ENCODE assay signal across 8 cellular contexts in the genomic region with DNA sequence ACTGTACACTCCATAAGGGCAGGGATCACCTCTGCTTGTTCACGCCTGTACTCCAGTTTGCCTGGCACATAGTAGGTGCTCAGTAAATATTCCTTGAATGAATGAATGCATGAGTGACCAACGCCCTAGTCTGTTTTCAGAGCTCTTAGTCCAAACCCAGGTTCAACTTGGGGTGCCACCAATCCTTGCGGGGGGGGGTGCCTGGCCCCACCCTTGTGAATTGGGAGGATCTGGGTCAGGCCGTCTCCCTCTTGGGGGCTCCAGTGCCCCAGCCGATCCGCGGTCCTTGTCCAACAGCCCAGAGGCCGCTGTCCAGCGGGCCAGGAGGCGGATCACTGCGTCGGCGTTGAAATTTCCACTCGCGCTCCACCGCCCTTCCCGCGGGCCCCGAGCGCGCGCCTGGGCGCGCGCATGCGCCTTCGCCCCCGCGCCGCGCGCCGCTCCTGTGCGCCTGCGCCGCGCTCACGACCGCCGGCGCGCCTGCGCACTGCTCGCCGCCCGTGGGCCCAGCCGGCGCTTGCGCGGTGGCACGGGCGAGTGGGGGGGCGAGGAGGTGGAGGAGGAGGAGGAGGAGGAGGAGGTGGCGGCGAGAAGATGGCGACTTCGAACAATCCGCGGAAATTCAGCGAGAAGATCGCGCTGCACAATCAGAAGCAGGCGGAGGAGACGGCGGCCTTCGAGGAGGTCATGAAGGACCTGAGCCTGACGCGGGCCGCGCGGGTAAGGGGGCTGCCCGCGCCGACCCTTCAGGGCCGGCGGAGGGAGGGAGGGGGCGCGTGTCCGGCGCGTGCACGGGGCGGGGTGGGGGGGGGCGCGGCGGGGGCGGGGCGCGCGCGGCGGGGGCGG. TPM values are rescaled to one million over a fixed set of nuclear protein-coding genes. Genes with fewer than 3 reads are reported as not detected.
DNase-seq lines count a peak whose midpoint lies in the region; ATAC-seq, FAIRE-seq and TF ChIP-seq lines count a peak whose summit lies in the region.

A gene with protein sequence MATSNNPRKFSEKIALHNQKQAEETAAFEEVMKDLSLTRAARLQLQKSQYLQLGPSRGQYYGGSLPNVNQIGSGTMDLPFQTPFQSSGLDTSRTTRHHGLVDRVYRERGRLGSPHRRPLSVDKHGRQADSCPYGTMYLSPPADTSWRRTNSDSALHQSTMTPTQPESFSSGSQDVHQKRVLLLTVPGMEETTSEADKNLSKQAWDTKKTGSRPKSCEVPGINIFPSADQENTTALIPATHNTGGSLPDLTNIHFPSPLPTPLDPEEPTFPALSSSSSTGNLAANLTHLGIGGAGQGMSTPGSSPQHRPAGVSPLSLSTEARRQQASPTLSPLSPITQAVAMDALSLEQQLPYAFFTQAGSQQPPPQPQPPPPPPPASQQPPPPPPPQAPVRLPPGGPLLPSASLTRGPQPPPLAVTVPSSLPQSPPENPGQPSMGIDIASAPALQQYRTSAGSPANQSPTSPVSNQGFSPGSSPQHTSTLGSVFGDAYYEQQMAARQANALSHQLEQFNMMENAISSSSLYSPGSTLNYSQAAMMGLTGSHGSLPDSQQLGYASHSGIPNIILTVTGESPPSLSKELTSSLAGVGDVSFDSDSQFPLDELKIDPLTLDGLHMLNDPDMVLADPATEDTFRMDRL (plus strand): TSS at position 572 of the 846 bp plus-strand sequence. CDS start 23 bp downstream, at position 595.

- H3K79me2 ChIP-seq in endothelial cell of umbilical vein (ENCODE audit: control insufficient read depth, insufficient read depth, low read length), result peaks cover 5% of the 10 kb centered on the region

- BruUV-seq in endothelial cell of umbilical vein (replicated peaks; lab: Mats Ljungman, UMichigan), result TSS peak; percentile 74

- no peaks in the 10 kb centered on the region for H3K9me3 Mint-ChIP-seq in CD14-positive monocyte

- H3K9ac ChIP-seq in NT2/D1 (ENCODE audit: insufficient read length, low read depth) (peak within 1 kb of the TSS; percentile 95), endothelial cell of umbilical vein (replicated peaks; ENCODE audit: extremely low read depth, insufficient read depth, low read length) (peak within 1 kb of the TSS; percentile 38)

- DNase-seq in CD14-positive monocyte (ENCODE audit: low spot score), result peak; percentile 85
- peak; percentile 99 for DNase-seq in HTR-8/SVneo (ENCODE audit: insufficient read length, low spot score)
- DNase-seq in NT2/D1 (ENCODE audit: low read depth, low spot score), result peak; percentile 73
- peak; percentile 95 for DNase-seq in activated CD8-positive, alpha-beta memory T cell treated with anti-CD3 and anti-CD28 coated beads, Interleukin-2, amount 50 U/mL, for 4 hours
- peak; percentile 87 for DNase-seq in endothelial cell of umbilical vein (ENCODE audit: low read depth, low spot score)
- DNase-seq in midbrain (lab: John Stamatoyannopoulos, UW), result peak; percentile 69
- DNase-seq in stimulated activated CD8-positive, alpha-beta memory T cell treated with anti-CD3 and anti-CD28 coated beads, Interleukin-15, amount 100 ng/mL, for 4 hours (ENCODE audit: low read depth in 2 of 2), result peak; percentile 85 to 86

- H3K36me3 ChIP-seq in NT2/D1 (ENCODE audit: insufficient read depth, insufficient read length, low read length) (peaks cover 5% of the 10 kb centered on the region), endothelial cell of umbilical vein (ENCODE audit: control insufficient read depth in 2 of 2, extremely low read depth in 1 of 2, insufficient read depth in 2 of 2, low read length in 2 of 2) (no peaks in the 10 kb centered on the region)

- dilution Hi-C loops in endothelial cell of umbilical vein (cut with MboI; ENCODE audit: extremely low pct_ligation_motif_present, low sequenced_read_pairs), result no loop called here

- peak within 1 kb of the TSS; percentile 74 for H3K4me2 ChIP-seq in endothelial cell of umbilical vein (ENCODE audit: insufficient read depth, low read length)

- H3K27ac ChIP-seq in endothelial cell of umbilical vein (ENCODE audit: insufficient read depth, low read depth, low read length), result no peak within 1 kb of the TSS

- ATAC-seq in GM19463 (IDR thresholded peaks at IDR 0.05; ENCODE audit: unreplicated experiment), result peak; percentile 78

- intact Hi-C loops in CD14-positive monocyte (cut with micrococcal nuclease), result no loop called here
- intact Hi-C loops in endothelial cell of umbilical vein (cut with micrococcal nuclease), result no loop called here

- H3K4me3 Mint-ChIP-seq in CD14-positive monocyte, result peak within 1 kb of the TSS; percentile 86 to 95

- CTCF ChIA-PET in endothelial cell of umbilical vein (lab: Charles Lee), result interaction anchor here (0.7 to 1.4 kb wide), 4 partner anchors 32 to 164 kb away, joined by 3 to 5 read pairs (median 3); no protein-coding TSS in a partner anchor

- no peaks in the 10 kb centered on the region for H3K9me1 ChIP-seq in endothelial cell of umbilical vein (replicated peaks; ENCODE audit: control insufficient read depth, extremely low read depth, insufficient read depth, low read length)

- H3K4me1 ChIP-seq in NT2/D1 (ENCODE audit: insufficient read depth, insufficient read length) (peaks cover 17% of the 10 kb centered on the region), endothelial cell of umbilical vein (ENCODE audit: control insufficient read depth, extremely low read depth, insufficient read depth, low read length) (peaks cover 11% of the 10 kb centered on the region)

- H3K27me3 Mint-ChIP-seq in CD14-positive monocyte (ENCODE audit: low read depth in 3 of 3), result peaks cover 2% of the 10 kb centered on the region in 3 donors

- FAIRE-seq in HTR-8/SVneo (lab: Jason Lieb, UNC), result peak; percentile 97
- FAIRE-seq in endothelial cell of umbilical vein (lab: Jason Lieb, UNC), result peak; percentile 94

- H3K27me3 ChIP-seq in NT2/D1 (ENCODE audit: insufficient read depth, insufficient read length) (no peaks in the 10 kb centered on the region), endothelial cell of umbilical vein (ENCODE audit: control insufficient read depth in 2 of 2, insufficient read depth in 2 of 2, low read length in 2 of 2) (no peaks in the 10 kb centered on the region)

- H3K9me3 ChIP-seq in NT2/D1 (ENCODE audit: insufficient read depth, low read length) (no peaks in the 10 kb centered on the region), endothelial cell of umbilical vein (replicated peaks; ENCODE audit: control insufficient read depth, insufficient read depth, low read length) (no peaks in the 10 kb centered on the region)

- H4K20me1 ChIP-seq in endothelial cell of umbilical vein (replicated peaks; ENCODE audit: control insufficient read depth, extremely low read depth, insufficient read depth, low read length), result no peaks in the 10 kb centered on the region

- peak within 1 kb of the TSS; percentile 81 to 97 (median 93) for H3K27ac Mint-ChIP-seq in CD14-positive monocyte

- TF ChIP-seq POLR2A in endothelial cell of umbilical vein (IDR thresholded peaks at IDR 0.05; ENCODE audit: low read depth, low read length), result peak; percentile 71

- H3K4me3 ChIP-seq in NT2/D1 (ENCODE audit: insufficient read length, low read depth), result peak within 1 kb of the TSS; percentile 81
- peak within 1 kb of the TSS in 2 of 3 experiments; percentile 65 to 88 for H3K4me3 ChIP-seq in endothelial cell of umbilical vein (replicated peaks in 1 of 3; ENCODE audit: insufficient read depth in 1 of 3, low read depth in 1 of 3, low read length in 3 of 3)

- H3K36me3 Mint-ChIP-seq in CD14-positive monocyte, result peaks cover 3% of the 10 kb centered on the region in 2 donors

- H2AFZ ChIP-seq in endothelial cell of umbilical vein (ENCODE audit: low read depth, low read length), result peak within 1 kb of the TSS; percentile 70

- H3K4me1 Mint-ChIP-seq in CD14-positive monocyte, result peaks cover 58% of the 10 kb centered on the region

- TF ChIP-seq CTCF in CD14-positive monocyte (IDR thresholded peaks at IDR 0.05) (no peak), endothelial cell of umbilical vein (IDR thresholded peaks at IDR 0.05; ENCODE audit: extremely low read depth in 1 of 2, insufficient read depth in 1 of 2, low read depth in 1 of 2, low read length in 2 of 2) (peak in 1 of 2 donors; percentile 7)

- POLR2A ChIA-PET in endothelial cell of umbilical vein (lab: Charles Lee), result no interaction called here

TF ChIP-seq in endothelial cell of umbilical vein, 7 proteins besides CTCF, POLR2A, EP300 and RAD21:
- no peak for TF ChIP-seq JUN (IDR thresholded peaks at IDR 0.05; ENCODE audit: borderline replicate concordance, insufficient read depth, insufficient read length, low read depth)
- TF ChIP-seq MYC (IDR thresholded peaks at IDR 0.05; ENCODE audit: low read depth, low read length), result no peak
- peak; percentile 68 for TF ChIP-seq POLR2AphosphoS5 (IDR thresholded peaks at IDR 0.05; ENCODE audit: insufficient read depth, low read depth, low read length)
- TF ChIP-seq, protein P1, sequence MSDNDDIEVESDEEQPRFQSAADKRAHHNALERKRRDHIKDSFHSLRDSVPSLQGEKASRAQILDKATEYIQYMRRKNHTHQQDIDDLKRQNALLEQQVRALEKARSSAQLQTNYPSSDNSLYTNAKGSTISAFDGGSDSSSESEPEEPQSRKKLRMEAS (IDR thresholded peaks at IDR 0.05; ENCODE audit: insufficient read depth, insufficient read length), result no peak
TF ChIP-seq in endothelial cell of umbilical vein: peak in this region for 1.

RNA-seq across cellular contexts. Expression of the gene that starts here (rescaled TPM):
- polyA plus RNA-seq in CD14-positive monocyte (under 1 TPM; 0.28 to 0.55 TPM), endothelial cell of umbilical vein (4.2 and 5.8 TPM in 2 replicates)
- total RNA-seq in endothelial cell of umbilical vein, result 10.3 and 11.4 TPM in 2 replicates
- 1.6 and 2.1 TPM in 2 replicates for polyA plus RNA-seq in endothelial cell of umbilical vein (2011; cell fraction: cytosol; rRNA removed)
- 17.3 and 19.1 TPM in 2 replicates for polyA plus RNA-seq in endothelial cell of umbilical vein (2011; cell fraction: nucleus; rRNA removed)
- polyA plus RNA-seq in endothelial cell of umbilical vein (2012), result 4.9 and 8.4 TPM in 2 replicates
- 2.0 and 2.5 TPM in 2 replicates for polyA minus RNA-seq in endothelial cell of umbilical vein
- 1.2 TPM for polyA minus RNA-seq in endothelial cell of umbilical vein (2011; cell fraction: cytosol; rRNA and poly(A)+ RNA removed)
- polyA minus RNA-seq in endothelial cell of umbilical vein (2011; cell fraction: nucleus; rRNA and poly(A)+ RNA removed), result 4.4 and 9.6 TPM in 2 replicates

Comparison
In these comparisons a context has a peak if more than half of its experiments do, and no peak if none do; other contexts are left out.
1. Peak in DNase-seq in CD14-positive monocyte; RNA of the gene not detected or under 1 TPM.